ENCODE assay signal across 22 cellular contexts in the genomic region with DNA sequence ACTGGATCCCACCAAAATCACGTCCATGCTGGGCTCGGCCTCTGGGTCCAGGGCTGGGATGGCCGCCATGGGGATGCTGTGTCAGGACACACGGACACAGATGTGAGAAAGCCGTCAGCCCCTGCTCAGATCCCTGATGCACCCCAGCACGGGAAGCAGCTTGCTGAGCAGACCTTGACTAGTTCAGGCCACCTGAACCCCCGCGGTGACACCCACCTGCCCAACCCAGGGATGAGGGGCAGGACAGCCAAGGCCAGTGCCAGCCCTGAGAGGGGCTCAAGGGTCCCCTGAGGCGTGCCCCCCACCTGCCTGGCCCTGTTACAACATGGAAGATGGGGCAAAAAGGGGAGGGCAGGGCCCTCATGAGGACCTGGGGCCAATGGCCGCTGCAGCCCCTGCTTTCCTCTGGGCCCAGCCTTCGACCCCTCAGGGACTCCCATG. TPM values are rescaled to one million over a fixed set of nuclear protein-coding genes. Genes with fewer than 3 reads are reported as not detected.
DNase-seq lines count a peak whose midpoint lies in the region; ATAC-seq lines count a peak whose summit lies in the region.
"Had no signal": no experiment of that assay in that cellular context is flagged by ENCODE, and none has a peak within 500 bp of the region (broad histone marks: within the 10 kb centered on the region; RNA-seq: fewer than 3 reads in every experiment).

No MANE protein-coding gene starts in this region.

- H2BK15ac ChIP-seq in mesendoderm (replicated peaks; ENCODE audit: low read depth), result no peak overlapping the region

- H2BK120ac ChIP-seq in mesendoderm (ENCODE audit: low read depth, low read length), result no peak overlapping the region

- peak overlapping the region; percentile 25 for H3K56ac ChIP-seq in mesendoderm (ENCODE audit: low read length)

- peak overlapping the region; percentile 20 for H3K27ac Mint-ChIP-seq in stimulated activated naive B cell treated with anti-CD40 and anti-IgM and Interleukin-4, amounts not matched to agents 10 μg/mL and 1 μg/mL and 100 μg/mL, for 72 hours
- H3K27ac Mint-ChIP-seq in T-helper 2 cell treated with Interferon-gamma antibody and Interleukin-4, amounts not matched to agents 5 μg/mL and 100 μg/mL, for 36 hours, result no peak overlapping the region
- H3K27ac Mint-ChIP-seq: CD8-positive, alpha-beta T cell had no signal

- H4K8ac ChIP-seq in mesendoderm (ENCODE audit: low read depth, low read length), result no peak overlapping the region

- no peaks in the 10 kb centered on the region for H3K27me3 Mint-ChIP-seq in stimulated activated naive B cell treated with anti-CD40 and anti-IgM and Interleukin-4, amounts not matched to agents 10 μg/mL and 1 μg/mL and 100 μg/mL, for 72 hours
- H3K27me3 Mint-ChIP-seq in T-helper 2 cell treated with Interferon-gamma antibody and Interleukin-4, amounts not matched to agents 5 μg/mL and 100 μg/mL, for 36 hours (ENCODE audit: low read depth), result peaks cover 5% of the 10 kb centered on the region

- H3K9me3 Mint-ChIP-seq in stimulated activated naive B cell treated with anti-CD40 and anti-IgM and Interleukin-4, amounts not matched to agents 10 μg/mL and 1 μg/mL and 100 μg/mL, for 72 hours, result no peaks in the 10 kb centered on the region
- H3K9me3 Mint-ChIP-seq in T-helper 2 cell treated with Interferon-gamma antibody and Interleukin-4, amounts not matched to agents 5 μg/mL and 100 μg/mL, for 36 hours, result no peaks in the 10 kb centered on the region
- H3K9me3 Mint-ChIP-seq: CD8-positive, alpha-beta T cell had no signal

- no peak overlapping the region for H3K4ac ChIP-seq in mesendoderm (ENCODE audit: low read depth, low read length)

- H3K4me2 ChIP-seq in mesendoderm (ENCODE audit: low read length), result no peak overlapping the region

- H3K27me3 ChIP-seq in HUES6 (ENCODE audit: control insufficient read depth, insufficient read depth, low read length) (no peaks in the 10 kb centered on the region), mesendoderm (ENCODE audit: insufficient read depth, low read length, poor library complexity) (no peaks in the 10 kb centered on the region)
- H3K27me3 ChIP-seq: BLaER1 treated with 17β-estradiol and CSF1 and Interleukin-3, amounts not matched to agents 10 nM and 100 nM; SJSA1 had no signal

- H3K4me3 Mint-ChIP-seq in stimulated activated naive B cell treated with anti-CD40 and anti-IgM and Interleukin-4, amounts not matched to agents 10 μg/mL and 1 μg/mL and 100 μg/mL, for 72 hours, result no peak overlapping the region
- H3K4me3 Mint-ChIP-seq in T-helper 2 cell treated with Interferon-gamma antibody and Interleukin-4, amounts not matched to agents 5 μg/mL and 100 μg/mL, for 36 hours, result no peak overlapping the region
- H3K4me3 Mint-ChIP-seq: CD8-positive, alpha-beta T cell had no signal

- no peaks in the 10 kb centered on the region for H3K79me1 ChIP-seq in mesendoderm (ENCODE audit: low read length)

- H2AK5ac ChIP-seq in mesendoderm (ENCODE audit: low read length), result no peak overlapping the region

- H3K27ac ChIP-seq in HUES6 (ENCODE audit: low read depth, low read length) (no peak overlapping the region; the same call in 1 of the 2 replicates), mesendoderm (ENCODE audit: low read depth, low read length) (no peak overlapping the region)
- H3K27ac ChIP-seq: BLaER1 treated with 17β-estradiol and CSF1 and Interleukin-3, amounts not matched to agents 10 nM and 100 nM; GM23248; SJSA1 had no signal

- H3K4me1 Mint-ChIP-seq in stimulated activated naive B cell treated with anti-CD40 and anti-IgM and Interleukin-4, amounts not matched to agents 10 μg/mL and 1 μg/mL and 100 μg/mL, for 72 hours, result peaks cover 0 to 2% of the 10 kb centered on the region in 2 donors
- H3K4me1 Mint-ChIP-seq in T-helper 2 cell treated with Interferon-gamma antibody and Interleukin-4, amounts not matched to agents 5 μg/mL and 100 μg/mL, for 36 hours (ENCODE audit: low read depth), result peaks cover 2% of the 10 kb centered on the region

- H3K9me3 ChIP-seq in HUES6 (ENCODE audit: control insufficient read depth, insufficient read depth, low read depth, low read length), result no peaks in the 10 kb centered on the region
- H3K9me3 ChIP-seq: BLaER1 treated with 17β-estradiol and CSF1 and Interleukin-3, amounts not matched to agents 10 nM and 100 nM; SJSA1 had no signal

- peak overlapping the region; percentile 38; the same call in 1 of the 2 replicates for H3K4me3 ChIP-seq in HUES6 (ENCODE audit: low read depth, low read length)
- no peak overlapping the region for H3K4me3 ChIP-seq in mesendoderm (ENCODE audit: low read length)
- H3K4me3 ChIP-seq: BLaER1 treated with 17β-estradiol and CSF1 and Interleukin-3, amounts not matched to agents 10 nM and 100 nM; GM23248; SJSA1 had no signal

- H3K36me3 ChIP-seq in HUES6 (ENCODE audit: control insufficient read depth, insufficient read depth, low read length) (no peaks in the 10 kb centered on the region; the same call in 1 of the 2 replicates), mesendoderm (ENCODE audit: control insufficient read depth, insufficient read depth, low read length) (no peaks in the 10 kb centered on the region)
- H3K36me3 ChIP-seq: BLaER1 treated with 17β-estradiol and CSF1 and Interleukin-3, amounts not matched to agents 10 nM and 100 nM; SJSA1 had no signal

- no CpG with 5 or more reads among the region's 11 CpGs for WGBS in mesendoderm (ENCODE audit: extremely low coverage, insufficient coverage, low lambda C conversion rate)

- no peak overlapping the region for H3K18ac ChIP-seq in mesendoderm (ENCODE audit: low read length)

- no peak overlapping the region for H4K5ac ChIP-seq in mesendoderm (ENCODE audit: low read length)

- no peaks in the 10 kb centered on the region for H3K36me3 Mint-ChIP-seq in stimulated activated naive B cell treated with anti-CD40 and anti-IgM and Interleukin-4, amounts not matched to agents 10 μg/mL and 1 μg/mL and 100 μg/mL, for 72 hours
- no peaks in the 10 kb centered on the region for H3K36me3 Mint-ChIP-seq in T-helper 2 cell treated with Interferon-gamma antibody and Interleukin-4, amounts not matched to agents 5 μg/mL and 100 μg/mL, for 36 hours (ENCODE audit: low read depth)
- H3K36me3 Mint-ChIP-seq: CD8-positive, alpha-beta T cell had no signal

- ATAC-seq in stimulated activated naive B cell treated with anti-CD40 and anti-IgM and Interleukin-4, amounts not matched to agents 10 μg/mL and 1 μg/mL and 100 μg/mL, for 72 hours (replicated peaks), result no peak
- ATAC-seq in HG03139 (IDR thresholded peaks at IDR 0.05; ENCODE audit: unreplicated experiment), result no peak
- ATAC-seq: CD8-positive, alpha-beta T cell; HCT116 had no signal

- H3K4me1 ChIP-seq in HUES6 (ENCODE audit: control insufficient read depth, insufficient read depth, low read length), result peaks cover 20% of the 10 kb centered on the region
- peaks cover 3% of the 10 kb centered on the region for H3K4me1 ChIP-seq in mesendoderm (ENCODE audit: control insufficient read depth, low read depth, low read length)
- H3K4me1 ChIP-seq: SJSA1 had no signal

- peak overlapping the region; percentile 13 for H3K9ac ChIP-seq in HUES6 (ENCODE audit: low read length)
- H3K9ac ChIP-seq in mesendoderm (ENCODE audit: low read length), result no peak overlapping the region
- H3K9ac ChIP-seq: BLaER1 treated with 17β-estradiol and CSF1 and Interleukin-3, amounts not matched to agents 10 nM and 100 nM; GM23248 had no signal

- H3K79me2 ChIP-seq in mesendoderm (ENCODE audit: control insufficient read depth, insufficient read depth, low read length), result no peaks in the 10 kb centered on the region

- H3K23ac ChIP-seq in mesendoderm (ENCODE audit: low read length), result no peak overlapping the region

- no peak overlapping the region for H2BK5ac ChIP-seq in mesendoderm (ENCODE audit: low read length)

- DNase-seq in ecto neural progenitor cell (ENCODE audit: low spot score) (peak; percentile 44), mesendoderm (no peak), RKO (ENCODE audit: low spot score) (no peak), T-helper 1 cell (no peak)
- no peak for DNase-seq in stimulated activated naive B cell treated with anti-CD40 and anti-IgM and Interleukin-4, amounts not matched to agents 10 μg/mL and 1 μg/mL and 100 μg/mL, for 72 hours
- no peak for DNase-seq in T-helper 2 cell treated with Interferon-gamma antibody and Interleukin-4, amounts not matched to agents 5 μg/mL and 100 μg/mL, for 36 hours (ENCODE audit: low spot score)
- DNase-seq: ACHN; Calu3; CD8-positive, alpha-beta T cell; GM23248; KG1; NCI-H1092 treated with DMSO at 0.1 percent for 48 hours; NCI-H1436 treated with DMSO at 0.1 percent for 48 hours; NCI-H2029; NCI-H2227 treated with DMSO at 0.1 percent for 48 hours; NCI-H524; NCI-H774 had no signal

RNA-seq across cellular contexts. Expression of gene DNMT3L, which starts 0.5 kb away (rescaled TPM):
- polyA plus RNA-seq in mesendoderm (2013, experiment 1 of 2), result 1.9 TPM
- 1.5 TPM for polyA plus RNA-seq in mesendoderm (2013, experiment 2 of 2)
- polyA plus RNA-seq: GM23248 had no signal

RNA-seq across cellular contexts. Expression of gene ICOSLG, which starts 20.5 kb away (rescaled TPM):
- 5.3 TPM for polyA plus RNA-seq in mesendoderm (2013, experiment 1 of 2)
- polyA plus RNA-seq in mesendoderm (2013, experiment 2 of 2), result 5.3 TPM
- polyA plus RNA-seq: GM23248 had no signal

RNA-seq across cellular contexts. Expression of gene AIRE, which starts 24.5 kb away (rescaled TPM):
- 0.08 TPM for polyA plus RNA-seq in mesendoderm (2013, experiment 1 of 2)
- 0.10 TPM for polyA plus RNA-seq in mesendoderm (2013, experiment 2 of 2)
- polyA plus RNA-seq: GM23248 had no signal

RNA-seq across cellular contexts. Expression of gene PFKL, which starts 38.6 kb away (rescaled TPM):
- 41.1 TPM for polyA plus RNA-seq in mesendoderm (2013, experiment 1 of 2)
- 42.3 TPM for polyA plus RNA-seq in mesendoderm (2013, experiment 2 of 2)
